Comparison of ENCODE assay signal across 9 cellular contexts in the genomic region with DNA sequence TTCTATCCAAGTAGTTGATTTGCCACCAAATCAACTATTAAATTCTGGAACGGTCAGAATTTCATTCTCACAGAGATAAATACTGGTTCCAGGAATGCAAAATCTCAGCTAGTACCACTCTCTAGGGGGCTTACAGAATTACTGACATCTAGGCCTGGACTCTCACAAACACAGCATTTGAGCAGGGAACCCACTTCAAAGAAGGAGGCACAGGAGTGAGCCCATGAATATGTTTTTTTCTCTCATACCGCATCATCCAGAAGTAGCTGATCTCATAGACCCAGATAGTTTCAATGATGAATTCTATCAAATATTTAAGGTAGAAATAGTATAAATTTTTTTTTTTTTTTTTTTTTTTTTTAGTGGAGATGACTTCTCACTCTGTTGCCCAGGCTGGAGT.
"Had no signal": no experiment of that assay in that cellular context is flagged by ENCODE, and none has a peak within 500 bp of the region (broad histone marks: within the 10 kb centered on the region; RNA-seq: fewer than 3 reads in every experiment).

No MANE protein-coding gene starts in this region.

- H3K4me1 Mint-ChIP-seq: GM23338, H9 had no signal

- H3K27ac Mint-ChIP-seq: GM23338, H9, HFFc6 had no signal

- H3K27ac ChIP-seq: GM23248 had no signal

- ATAC-seq: GM23338, HCT116 had no signal

- H3K4me3 Mint-ChIP-seq: GM23338, H9, HFFc6 had no signal

- H3K9me3 ChIP-seq: HAP-1 had no signal

- DNase-seq: GM23248, GOT3, H7, H9, HCEC 1CT, HFFc6 had no signal

- H3K9me3 Mint-ChIP-seq: HFFc6 had no signal

- H3K4me1 ChIP-seq: HAP-1 had no signal

- H3K36me3 ChIP-seq: HAP-1 had no signal

- H3K4me3 ChIP-seq: GM23248, GM23338, HAP-1 had no signal
